Comparison of ENCODE assay signal across 8 cellular contexts in genomic region chr2:7037340-7038333, GRCh38.
A peak's percentile ranks its signal among the peaks of the same experiment; 100 is the strongest.
DNase-seq lines count a peak whose midpoint lies in the region; ATAC-seq and FAIRE-seq lines count a peak whose summit lies in the region.

No MANE protein-coding gene starts in this region.

- no peaks in the 10 kb centered on the region for H3K79me2 ChIP-seq in mesendoderm (ENCODE audit: control insufficient read depth, insufficient read depth, low read length)

- H3K36me3 Mint-ChIP-seq in effector memory CD8-positive, alpha-beta T cell (ENCODE audit: insufficient read depth) = peaks cover 9% of the 10 kb centered on the region

- no peak overlapping the region for H2BK5ac ChIP-seq in mesendoderm (ENCODE audit: low read length)

- H3K9me3 Mint-ChIP-seq in effector memory CD8-positive, alpha-beta T cell = no peaks in the 10 kb centered on the region

- no peak overlapping the region for H3K56ac ChIP-seq in mesendoderm (ENCODE audit: low read length)

- H3K4me3 ChIP-seq in mesendoderm (ENCODE audit: low read length) = no peak overlapping the region

- FAIRE-seq in GM18507 (lab: Jason Lieb, UNC) = peak; percentile 85

- no peak overlapping the region for H3K4me3 Mint-ChIP-seq in effector memory CD8-positive, alpha-beta T cell

- no peak overlapping the region for H2BK120ac ChIP-seq in mesendoderm (ENCODE audit: low read depth, low read length)

- no peak overlapping the region for H3K4me2 ChIP-seq in mesendoderm (ENCODE audit: low read length)

- H3K27me3 ChIP-seq in mesendoderm (ENCODE audit: insufficient read depth, low read length, poor library complexity) = no peaks in the 10 kb centered on the region

- H3K9ac ChIP-seq in mesendoderm (ENCODE audit: low read length) = no peak overlapping the region

- WGBS in mesendoderm (ENCODE audit: extremely low coverage, insufficient coverage, low lambda C conversion rate) = no CpG with 5 or more reads among the region's 18 CpGs

- peaks cover 4% of the 10 kb centered on the region in 2 donors for H3K4me1 Mint-ChIP-seq in effector memory CD8-positive, alpha-beta T cell (ENCODE audit: low read depth in 2 of 2)

- H3K27ac Mint-ChIP-seq in effector memory CD8-positive, alpha-beta T cell = no peak overlapping the region

- no peak overlapping the region for H3K23ac ChIP-seq in mesendoderm (ENCODE audit: low read length)

- no peaks in the 10 kb centered on the region for H3K36me3 ChIP-seq in mesendoderm (ENCODE audit: control insufficient read depth, insufficient read depth, low read length)

- no peak overlapping the region for H2BK15ac ChIP-seq in mesendoderm (replicated peaks; ENCODE audit: low read depth)

- no peak overlapping the region for H4K5ac ChIP-seq in mesendoderm (ENCODE audit: low read length)

- H4K8ac ChIP-seq in mesendoderm (ENCODE audit: low read depth, low read length) = no peak overlapping the region

- H3K4ac ChIP-seq in mesendoderm (ENCODE audit: low read depth, low read length) = no peak overlapping the region

- H3K4me1 ChIP-seq in mesendoderm (ENCODE audit: control insufficient read depth, low read depth, low read length) = no peaks in the 10 kb centered on the region

- peak; percentile 61 for DNase-seq in AG08396 (ENCODE audit: low spot score)
- peak; percentile 42 for DNase-seq in GM18507 (ENCODE audit: extremely low spot score, insufficient read length, low read depth)
- DNase-seq in NCI-H2227 (lab: John Stamatoyannopoulos, UW; ENCODE audit: unreplicated experiment) = peak; percentile 77
- peak; percentile 19 to 41 for DNase-seq in activated CD4-positive, alpha-beta T cell treated with anti-CD3 and anti-CD28 coated beads, Interleukin-2, amount 50 U/mL, for 24 hours (ENCODE audit: low read depth in 1 of 2, low spot score in 1 of 2)
- DNase-seq in effector memory CD8-positive, alpha-beta T cell = peak; percentile 31 to 50 (median 41)
- DNase-seq in mesendoderm = peak; percentile 75
- DNase-seq in stimulated activated naive CD4-positive, alpha-beta T cell (lab: John Stamatoyannopoulos, UW) = peak; percentile 2 to 59 (median 33)

- H3K18ac ChIP-seq in mesendoderm (ENCODE audit: low read length) = no peak overlapping the region

- peak; percentile 85 for ATAC-seq in HG02973 (IDR thresholded peaks at IDR 0.05; ENCODE audit: unreplicated experiment)
- ATAC-seq in effector memory CD8-positive, alpha-beta T cell (replicated peaks) = peak; percentile 76

- no peak overlapping the region for H2AK5ac ChIP-seq in mesendoderm (ENCODE audit: low read length)

- no peak overlapping the region for H3K27ac ChIP-seq in mesendoderm (ENCODE audit: low read depth, low read length)

- H3K27me3 Mint-ChIP-seq in effector memory CD8-positive, alpha-beta T cell = no peaks in the 10 kb centered on the region

- no peaks in the 10 kb centered on the region for H3K79me1 ChIP-seq in mesendoderm (ENCODE audit: low read length)
